In the genomic region with DNA sequence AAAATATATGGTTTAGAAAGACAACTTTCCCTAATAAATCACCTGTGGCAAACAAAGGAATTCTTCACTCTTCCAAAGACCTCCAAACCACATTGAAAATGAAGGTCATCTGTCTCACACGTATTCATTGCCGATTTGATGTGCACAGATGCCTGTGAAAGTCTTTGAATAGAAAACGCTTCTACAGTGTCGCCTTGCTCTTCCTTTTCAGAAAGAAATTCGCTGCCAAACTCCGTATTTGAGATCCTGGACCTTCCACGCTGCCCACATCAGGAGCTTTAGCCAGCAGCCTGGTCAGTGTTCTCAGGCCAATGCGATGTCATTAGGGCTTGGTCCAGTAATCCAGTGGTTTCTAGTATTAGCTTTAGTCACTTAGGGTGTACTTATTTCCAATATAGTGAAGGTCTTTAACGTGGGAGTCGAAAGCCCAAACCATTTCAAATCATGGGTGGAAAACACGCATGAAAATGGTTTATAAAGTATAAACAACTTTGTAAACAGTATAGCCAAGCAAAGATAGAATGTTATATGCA, we compare ENCODE assay signal across 8 cellular contexts. TPM values are rescaled to one million over a fixed set of nuclear protein-coding genes. Genes with fewer than 3 reads are reported as not detected.
DNase-seq lines count a peak whose midpoint lies in the region; ATAC-seq, FAIRE-seq and TF ChIP-seq lines count a peak whose summit lies in the region.

No MANE protein-coding gene starts in this region.

- H3K4me3 ChIP-seq in breast epithelium (peak overlapping the region; percentile 61 to 66 (median 62)), mesenchymal stem cell (ENCODE audit: insufficient read depth in 1 of 2, low read depth in 1 of 2, low read length in 2 of 2) (peak overlapping the region in 1 of 2 experiments; percentile 84)

- peaks cover 7% of the 10 kb centered on the region for H3K4me1 Mint-ChIP-seq in activated naive CD4-positive, alpha-beta T cell treated with anti-CD3 and anti-CD28 coated beads for 36 hours (ENCODE audit: low read depth)

- peak overlapping the region; percentile 1 to 64 for H3K4ac ChIP-seq in mesenchymal stem cell (ENCODE audit: low read depth in 1 of 2, low read length in 2 of 2)

- H2BK120ac ChIP-seq in mesenchymal stem cell (ENCODE audit: low read depth, low read length), result peak overlapping the region; percentile 49

- H2AK5ac ChIP-seq in mesenchymal stem cell (ENCODE audit: low read length, severe bottlenecking), result no peak overlapping the region

- no peak overlapping the region for H3K23ac ChIP-seq in mesenchymal stem cell (ENCODE audit: low read length in 2 of 2)

- peak overlapping the region; percentile 84 for H3K9ac ChIP-seq in mesenchymal stem cell (ENCODE audit: low read length)

- H3K36me3 ChIP-seq in breast epithelium (no peaks in the 10 kb centered on the region), mesenchymal stem cell (ENCODE audit: control insufficient read depth in 1 of 2, insufficient read depth in 2 of 2, low read depth in 1 of 2, low read length in 2 of 2) (no peaks in the 10 kb centered on the region)

- H2AFZ ChIP-seq in mesenchymal stem cell (ENCODE audit: low read depth, low read length), result no peak overlapping the region

- H3K27me3 Mint-ChIP-seq in activated naive CD4-positive, alpha-beta T cell treated with anti-CD3 and anti-CD28 coated beads for 36 hours (ENCODE audit: low read depth), result no peaks in the 10 kb centered on the region

- peak overlapping the region; percentile 73 for H3K27ac Mint-ChIP-seq in activated naive CD4-positive, alpha-beta T cell treated with anti-CD3 and anti-CD28 coated beads for 36 hours
- H3K27ac Mint-ChIP-seq in activated naive CD4-positive, alpha-beta T cell treated with anti-CD3 and anti-CD28 coated beads, Interleukin-2, amount 50 U/mL, for 72 hours, result peak overlapping the region in 1 of 2 donors; percentile 88

- H2BK15ac ChIP-seq in mesenchymal stem cell (ENCODE audit: low read depth, poor library complexity, severe bottlenecking), result no peak overlapping the region

- no peak overlapping the region for H3K14ac ChIP-seq in mesenchymal stem cell (ENCODE audit: low read length in 2 of 2)

- H3K36me3 Mint-ChIP-seq in activated naive CD4-positive, alpha-beta T cell treated with anti-CD3 and anti-CD28 coated beads for 36 hours (ENCODE audit: low read depth), result no peaks in the 10 kb centered on the region
- H3K36me3 Mint-ChIP-seq in activated naive CD4-positive, alpha-beta T cell treated with anti-CD3 and anti-CD28 coated beads, Interleukin-2, amount 50 U/mL, for 72 hours, result no peaks in the 10 kb centered on the region

- H3K4me1 ChIP-seq in breast epithelium (no peaks in the 10 kb centered on the region), mesenchymal stem cell (ENCODE audit: control insufficient read depth, insufficient read depth, low read depth, low read length) (no peaks in the 10 kb centered on the region)

- no peak overlapping the region for H2BK5ac ChIP-seq in mesenchymal stem cell (ENCODE audit: low read depth, low read length, poor library complexity, severe bottlenecking)

- peak overlapping the region; percentile 69 for H4K8ac ChIP-seq in mesenchymal stem cell (ENCODE audit: low read length)

- no peak for DNase-seq in activated naive CD4-positive, alpha-beta T cell treated with anti-CD3 and anti-CD28 coated beads for 36 hours
- DNase-seq in activated naive CD4-positive, alpha-beta T cell treated with anti-CD3 and anti-CD28 coated beads, Interleukin-2, amount 50 U/mL, for 72 hours (ENCODE audit: low spot score in 2 of 2), result no peak
- DNase-seq in breast epithelium (ENCODE audit: low spot score in 2 of 2) (no peak), mesenchymal stem cell (peak; percentile 38), urothelium cell line (ENCODE audit: low spot score) (no peak), OCI-M1 (lab: John Stamatoyannopoulos, UW) (no peak), cerebellar nuclear complex (lab: John Stamatoyannopoulos, UW) (no peak)

- H3K27me3 ChIP-seq in breast epithelium (no peaks in the 10 kb centered on the region), mesenchymal stem cell (ENCODE audit: control insufficient read depth in 1 of 2, insufficient read depth in 1 of 2, low read length in 2 of 2) (peaks cover 0 to 11% of the 10 kb centered on the region in 2 experiments)

- no peaks in the 10 kb centered on the region for H3K9me3 Mint-ChIP-seq in activated naive CD4-positive, alpha-beta T cell treated with anti-CD3 and anti-CD28 coated beads for 36 hours
- no peaks in the 10 kb centered on the region for H3K9me3 Mint-ChIP-seq in activated naive CD4-positive, alpha-beta T cell treated with anti-CD3 and anti-CD28 coated beads, Interleukin-2, amount 50 U/mL, for 72 hours

- intact Hi-C loops in activated naive CD4-positive, alpha-beta T cell treated with anti-CD3 and anti-CD28 coated beads for 36 hours (cut with micrococcal nuclease), result no loop called here
- intact Hi-C loops in breast epithelium (cut with DNase I; ENCODE audit: low total_unique reads), result no loop called here

- H3K18ac ChIP-seq in mesenchymal stem cell (ENCODE audit: low read depth in 1 of 2, low read length in 2 of 2), result peak overlapping the region in 1 of 2 experiments; percentile 75

- peak overlapping the region; percentile 12 to 66 for H2BK12ac ChIP-seq in mesenchymal stem cell (ENCODE audit: low read length in 2 of 2)

- H3K79me1 ChIP-seq in mesenchymal stem cell (replicated peaks; ENCODE audit: low read length, poor library complexity, severe bottlenecking), result no peaks in the 10 kb centered on the region

- 92% methylated on average over 8 of the region's 11 CpGs for WGBS in mesenchymal stem cell

- FAIRE-seq in urothelium cell line (lab: Jason Lieb, UNC), result peak; percentile 46

- CTCF ChIA-PET in activated naive CD4-positive, alpha-beta T cell treated with anti-CD3 and anti-CD28 coated beads for 36 hours (lab: Charles Lee), result interaction anchor here (0.6 to 2.3 kb wide), 22 partner anchors 10 to 317 kb away, joined by 3 to 11 read pairs (median 4); no protein-coding TSS in a partner anchor

- H3K4me2 ChIP-seq in mesenchymal stem cell (ENCODE audit: low read length, poor library complexity, severe bottlenecking), result peak overlapping the region; percentile 76

- H3K9me3 ChIP-seq in breast epithelium, result no peaks in the 10 kb centered on the region
- no peaks in the 10 kb centered on the region for H3K9me3 ChIP-seq in mesenchymal stem cell (ENCODE audit: control insufficient read depth, low read length)

- H3K4me3 Mint-ChIP-seq in activated naive CD4-positive, alpha-beta T cell treated with anti-CD3 and anti-CD28 coated beads for 36 hours, result peak overlapping the region; percentile 95

- TF ChIP-seq POLR2A in breast epithelium (IDR thresholded peaks at IDR 0.05), result no peak

- no peak overlapping the region for H4K91ac ChIP-seq in mesenchymal stem cell (ENCODE audit: low read length)

- H3K27ac ChIP-seq in breast epithelium, result peak overlapping the region; percentile 75 to 79
- H3K27ac ChIP-seq in mesenchymal stem cell (ENCODE audit: low read length, poor library complexity, severe bottlenecking), result no peak overlapping the region

- no peak for TF ChIP-seq CTCF in breast epithelium (IDR thresholded peaks at IDR 0.05)

- ATAC-seq in activated naive CD4-positive, alpha-beta T cell treated with anti-CD3 and anti-CD28 coated beads, Interleukin-2, amount 50 U/mL, for 72 hours, result no peak
- ATAC-seq in HG02840 (IDR thresholded peaks at IDR 0.05; ENCODE audit: low FRiP score, unreplicated experiment), result no peak

RNA-seq across cellular contexts. Expression of gene SPINK2, which starts 22.1 kb away (rescaled TPM):
- total RNA-seq in activated naive CD4-positive, alpha-beta T cell treated with anti-CD3 and anti-CD28 coated beads for 36 hours, result 1 to 10 TPM in 1 of 2 experiments, under 1 TPM in 1; 0.83 to 1.4 TPM
- 1 to 10 TPM in 1 of 2 donors, not detected in 1; 1.1 TPM for total RNA-seq in activated naive CD4-positive, alpha-beta T cell treated with anti-CD3 and anti-CD28 coated beads, Interleukin-2, amount 50 U/mL, for 72 hours
- 1 to 10 TPM in 1 of 3 donors, under 1 TPM in 1, not detected in 1; 0.66 to 2.4 TPM for total RNA-seq in breast epithelium
- polyA plus RNA-seq in mesenchymal stem cell (2013, experiment 1 of 2), result not detected
- 0.19 TPM for polyA plus RNA-seq in mesenchymal stem cell (2013, experiment 2 of 2)
